Comparison of ENCODE assay signal across 26 cellular contexts in the genomic region with DNA sequence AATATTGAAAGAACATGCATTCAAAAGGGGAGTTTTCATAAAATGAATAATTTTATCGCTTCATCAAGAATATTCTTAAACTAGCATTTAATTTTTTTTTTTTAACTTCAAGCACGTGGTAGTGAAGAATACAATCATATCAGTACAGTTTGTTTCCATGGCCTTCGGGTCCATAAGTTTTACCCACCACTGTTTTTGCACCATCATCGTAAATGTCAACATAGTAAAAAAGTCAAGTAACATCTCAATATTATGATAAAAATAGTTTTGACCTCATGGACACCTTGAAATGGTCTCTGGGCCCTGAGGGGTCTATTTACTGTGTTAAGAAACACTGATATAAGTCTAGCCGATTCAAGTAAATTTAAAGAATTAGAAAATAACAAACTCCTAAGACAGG.
"Had no signal": no experiment of that assay in that cellular context is flagged by ENCODE, and none has a peak within 500 bp of the region (broad histone marks: within the 10 kb centered on the region; RNA-seq: fewer than 3 reads in every experiment).

No MANE protein-coding gene starts in this region.

- H3K27me3 ChIP-seq: heart left ventricle, left lung, right atrium auricular region, sigmoid colon, spleen, stomach, testis, thyroid gland, upper lobe of right lung had no signal

- ATAC-seq: heart left ventricle; left colon; left lung; lower lobe of right lung; naive thymus-derived CD8-positive, alpha-beta T cell; stimulated activated effector memory CD8-positive, alpha-beta T cell treated with anti-CD3 and anti-CD28 coated beads, Interleukin-12 subunit alpha, Interleukin-12 subunit beta, amount 100 ng/mL, for 72 hours; stimulated activated naive CD8-positive, alpha-beta T cell treated with anti-CD3 and anti-CD28 coated beads, Interleukin-15, Interleukin-2, amounts not matched to agents 100 U/mL and 50 U/mL, for 24 hours; upper lobe of right lung had no signal

- H3K4me3 Mint-ChIP-seq: immature natural killer cell; naive thymus-derived CD8-positive, alpha-beta T cell; nephron; neural crest cell; stimulated activated effector memory CD8-positive, alpha-beta T cell treated with anti-CD3 and anti-CD28 coated beads, Interleukin-12 subunit alpha, Interleukin-12 subunit beta, amount 100 ng/mL, for 72 hours had no signal

- H3K27ac ChIP-seq: heart left ventricle, left lung, lower lobe of right lung, parathyroid adenoma, right atrium auricular region, sigmoid colon, spleen, stomach, testis, thyroid gland, upper lobe of right lung had no signal

- H3K4me3 ChIP-seq: heart left ventricle, left lung, lower lobe of right lung, right atrium auricular region, sigmoid colon, spleen, stomach, testis, thyroid gland, upper lobe of right lung had no signal

- H3K27ac Mint-ChIP-seq: immature natural killer cell; nephron; stimulated activated effector memory CD8-positive, alpha-beta T cell treated with anti-CD3 and anti-CD28 coated beads, Interleukin-12 subunit alpha, Interleukin-12 subunit beta, amount 100 ng/mL, for 72 hours had no signal

- H3K27me3 Mint-ChIP-seq: naive thymus-derived CD8-positive, alpha-beta T cell had no signal

- H3K4me1 ChIP-seq: lower lobe of right lung, parathyroid adenoma had no signal

- DNase-seq: heart left ventricle; hypothalamus; immature natural killer cell; kidney; left colon; left lung; lower lobe of right lung; mammary epithelial cell; mesenchymal stem cell; naive thymus-derived CD8-positive, alpha-beta T cell; occipital lobe; sigmoid colon; small intestine; spleen; stimulated activated CD4-positive, alpha-beta T cell treated with anti-CD3 and anti-CD28 coated beads, Interleukin-4, amount 100 ng/mL, for 24 hours; stimulated activated naive CD8-positive, alpha-beta T cell treated with anti-CD3 and anti-CD28 coated beads, Interleukin-15, Interleukin-2, amounts not matched to agents 100 U/mL and 50 U/mL, for 24 hours; stomach; testis; thyroid gland; trophoblast cell; upper lobe of right lung had no signal

- H3K9me3 ChIP-seq: lower lobe of right lung, right atrium auricular region, sigmoid colon, stomach, testis, thyroid gland, upper lobe of right lung had no signal
